Comparison of ENCODE assay signal across 1 cellular context in the genomic region with DNA sequence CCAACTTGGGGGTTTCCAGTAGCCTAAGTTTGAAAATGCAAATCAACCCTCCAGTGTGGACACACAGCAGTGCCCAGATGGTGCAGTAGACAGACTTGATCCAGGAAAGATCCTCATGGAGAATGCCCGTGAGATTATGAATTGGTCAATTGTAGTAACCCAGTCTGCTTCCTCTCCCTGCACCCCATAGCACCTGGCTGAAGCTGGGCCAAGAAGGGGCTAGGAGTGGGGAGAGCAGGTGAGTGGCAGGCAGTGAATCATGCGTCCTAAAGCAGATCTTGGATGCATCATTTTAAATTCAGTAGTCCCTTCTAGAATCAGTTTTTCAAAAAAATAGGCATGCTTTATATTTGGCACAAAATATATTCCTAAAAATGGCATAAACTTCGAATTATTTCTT.
TF ChIP-seq lines count a peak whose summit lies in the region.

No MANE protein-coding gene starts in this region.

TF ChIP-seq in GM23338, 12 proteins besides CTCF, POLR2A, EP300 and RAD21 (continued from another document):
- TF ChIP-seq ZNF114 (CRISPR knock-in tag; IDR thresholded peaks at IDR 0.05) (no peak), ZNF331 (CRISPR knock-in tag; IDR thresholded peaks at IDR 0.05; ENCODE audit: low read depth) (no peak)
